In the genomic region with DNA sequence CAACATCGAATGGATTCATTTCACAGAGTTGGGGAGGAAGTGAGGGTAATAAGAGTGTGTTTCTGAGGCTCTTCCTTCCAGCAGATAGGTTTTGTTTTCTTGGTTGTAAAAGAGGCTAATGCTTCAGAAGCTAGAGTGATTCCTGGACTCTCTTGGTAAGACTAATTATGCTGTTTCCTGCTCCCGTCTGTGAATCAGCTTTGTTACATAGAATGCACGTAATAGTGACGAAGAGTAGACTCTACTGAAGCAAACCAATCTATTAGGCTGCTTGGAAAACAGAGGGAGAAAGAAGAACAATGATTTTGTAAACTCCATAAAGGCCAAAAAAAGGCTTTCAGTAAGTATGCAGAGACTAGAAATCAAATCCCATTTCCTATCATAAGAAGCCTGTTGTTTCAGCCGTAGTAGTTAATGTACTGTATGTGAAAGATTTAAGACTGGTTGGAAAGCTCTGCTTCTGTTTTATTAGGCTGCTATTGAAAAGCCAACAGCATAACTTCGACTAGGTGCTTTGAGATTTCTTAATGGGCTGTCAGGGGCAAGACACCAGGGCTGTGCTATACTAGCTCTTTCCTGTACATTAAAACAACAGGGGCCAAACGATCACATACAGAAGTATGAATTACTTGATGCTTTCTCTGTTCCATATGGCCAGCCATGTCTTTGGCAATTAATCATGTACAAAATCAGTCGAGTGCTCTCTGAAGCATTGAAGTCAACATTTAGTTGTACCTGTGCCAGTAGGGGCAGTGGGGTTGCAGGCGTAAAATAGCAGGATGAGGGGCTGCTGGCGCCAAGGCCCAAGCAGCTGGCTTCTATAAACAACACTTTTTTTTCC, we compare ENCODE assay signal across 14 cellular contexts.
DNase-seq lines count a peak whose midpoint lies in the region; ATAC-seq and TF ChIP-seq lines count a peak whose summit lies in the region.
"Had no signal": no experiment of that assay in that cellular context is flagged by ENCODE, and none has a peak within 500 bp of the region (broad histone marks: within the 10 kb centered on the region; RNA-seq: fewer than 3 reads in every experiment).

No MANE protein-coding gene starts in this region.

- 77% methylated on average over 7 of the region's 10 CpGs for WGBS in right lobe of liver (ENCODE audit: insufficient coverage, low coverage, low lambda C conversion rate, missing lambda C conversion rate)

- H3K36me3 ChIP-seq in right lobe of liver: no peaks in the 10 kb centered on the region

- no peak for TF ChIP-seq POLR2A in right lobe of liver (IDR thresholded peaks at IDR 0.05)

- intact Hi-C loops in right lobe of liver (cut with DNase I): no loop called here

- no peaks in the 10 kb centered on the region for H3K4me1 ChIP-seq in right lobe of liver

- no peak for ATAC-seq in WTC11
- no peak for ATAC-seq in right lobe of liver

- H3K27me3 Mint-ChIP-seq in T-helper 1 cell treated with Interleukin-12 subunit alpha and Interleukin-12 subunit beta and Interleukin-4 antibody, amounts not matched to agents 30 μg/mL and 1 μg/mL, for 36 hours (ENCODE audit: low read depth): no peaks in the 10 kb centered on the region
- no peaks in the 10 kb centered on the region for H3K27me3 Mint-ChIP-seq in WTC11 (ENCODE audit: low read depth)
- no peaks in the 10 kb centered on the region for H3K27me3 Mint-ChIP-seq in nephron (ENCODE audit: low read depth)

- H3K9me3 ChIP-seq in right lobe of liver: no peaks in the 10 kb centered on the region

- H3K27ac Mint-ChIP-seq in T-helper 1 cell treated with Interleukin-12 subunit alpha and Interleukin-12 subunit beta and Interleukin-4 antibody, amounts not matched to agents 30 μg/mL and 1 μg/mL, for 36 hours: peak overlapping the region; percentile 80
- H3K27ac Mint-ChIP-seq in WTC11: peak overlapping the region; percentile 56
- peak overlapping the region; percentile 42 to 77 (median 72) for H3K27ac Mint-ChIP-seq in nephron
- H3K27ac Mint-ChIP-seq: natural killer cell had no signal

- POLR2A ChIA-PET in WTC11 (lab: Charles Lee): no interaction called here

- no peaks in the 10 kb centered on the region for H3K9me3 Mint-ChIP-seq in T-helper 1 cell treated with Interleukin-12 subunit alpha and Interleukin-12 subunit beta and Interleukin-4 antibody, amounts not matched to agents 30 μg/mL and 1 μg/mL, for 36 hours
- H3K9me3 Mint-ChIP-seq in WTC11 (peaks cover 3% of the 10 kb centered on the region; the same call in 1 of the 2 replicates), nephron (no peaks in the 10 kb centered on the region)
- H3K9me3 Mint-ChIP-seq: natural killer cell had no signal

- CTCF ChIA-PET in WTC11 (lab: Charles Lee): interaction anchor here (1.2 to 1.3 kb wide), 2 partner anchors 147 to 1098 kb away, joined by 3 read pairs; no protein-coding TSS in a partner anchor

- H3K36me3 Mint-ChIP-seq in T-helper 1 cell treated with Interleukin-12 subunit alpha and Interleukin-12 subunit beta and Interleukin-4 antibody, amounts not matched to agents 30 μg/mL and 1 μg/mL, for 36 hours (ENCODE audit: low read depth): peaks cover 5% of the 10 kb centered on the region
- H3K36me3 Mint-ChIP-seq in WTC11 (no peaks in the 10 kb centered on the region), nephron (ENCODE audit: low read depth) (no peaks in the 10 kb centered on the region)
- H3K36me3 Mint-ChIP-seq: natural killer cell had no signal

- no peak overlapping the region for H3K27ac ChIP-seq in right lobe of liver
- H3K27ac ChIP-seq: VCaP had no signal

- H3K4me3 ChIP-seq in right lobe of liver: no peak overlapping the region

- no peak for DNase-seq in T-helper 1 cell
- DNase-seq in NCI-H2171 (lab: John Stamatoyannopoulos, UW): peak; percentile 79
- DNase-seq in WTC11 (ENCODE audit: low spot score): no peak
- no peak for DNase-seq in right lobe of liver
- DNase-seq in activated CD4-positive, alpha-beta T cell treated with anti-CD3 and anti-CD28 coated beads, Interleukin-2, amount 50 U/mL, for 4 hours: no peak
- no peak for DNase-seq in superior temporal gyrus (ENCODE audit: extremely low spot score)
- DNase-seq: activated naive CD4-positive, alpha-beta T cell treated with Interleukin-2 at 50 U/mL for 16 hours; effector CD4-positive, alpha-beta T cell; KG1; natural killer cell; NCI-H1930 had no signal

- no peak for TF ChIP-seq CTCF in WTC11 (IDR thresholded peaks at IDR 0.05)
- no peak for TF ChIP-seq CTCF in nephron (IDR thresholded peaks at IDR 0.05; ENCODE audit: unreplicated experiment in 3 of 3)
- no peak for TF ChIP-seq CTCF in right lobe of liver (IDR thresholded peaks at IDR 0.05)

- H3K4me3 Mint-ChIP-seq in T-helper 1 cell treated with Interleukin-12 subunit alpha and Interleukin-12 subunit beta and Interleukin-4 antibody, amounts not matched to agents 30 μg/mL and 1 μg/mL, for 36 hours: peak overlapping the region; percentile 56
- H3K4me3 Mint-ChIP-seq in WTC11 (no peak overlapping the region), nephron (peak overlapping the region in 1 of 3 experiments; percentile 3)
- H3K4me3 Mint-ChIP-seq: natural killer cell had no signal

- peaks cover 39% of the 10 kb centered on the region for H3K4me1 Mint-ChIP-seq in T-helper 1 cell treated with Interleukin-12 subunit alpha and Interleukin-12 subunit beta and Interleukin-4 antibody, amounts not matched to agents 30 μg/mL and 1 μg/mL, for 36 hours (ENCODE audit: low read depth)
- H3K4me1 Mint-ChIP-seq in WTC11 (peaks cover 16% of the 10 kb centered on the region), nephron (peaks cover 20% of the 10 kb centered on the region)

- H3K27me3 ChIP-seq in right lobe of liver: no peaks in the 10 kb centered on the region

TF ChIP-seq in WTC11, 78 proteins besides CTCF, POLR2A, EP300 and RAD21:
- no peak for TF ChIP-seq MLX (CRISPR knock-in tag; IDR thresholded peaks at IDR 0.05)
- no peak for TF ChIP-seq IRF2 (CRISPR knock-in tag; IDR thresholded peaks at IDR 0.05; ENCODE audit: borderline replicate concordance, low read depth)
- TF ChIP-seq PRRX2 (CRISPR knock-in tag; IDR thresholded peaks at IDR 0.05): no peak
- TF ChIP-seq GRHL2 (CRISPR knock-in tag; IDR thresholded peaks at IDR 0.05; ENCODE audit: insufficient replicate concordance, severe bottlenecking): no peak
- no peak for TF ChIP-seq ATF2 (CRISPR knock-in tag; IDR thresholded peaks at IDR 0.05; ENCODE audit: borderline replicate concordance, low read depth)
- no peak for TF ChIP-seq FOXJ3 (CRISPR knock-in tag; IDR thresholded peaks at IDR 0.05; ENCODE audit: borderline replicate concordance)
- no peak for TF ChIP-seq NR2C2 (CRISPR knock-in tag; IDR thresholded peaks at IDR 0.05)
- no peak for TF ChIP-seq TP53 (CRISPR knock-in tag; IDR thresholded peaks at IDR 0.05)
- TF ChIP-seq MYBL2 (CRISPR knock-in tag; IDR thresholded peaks at IDR 0.05): no peak
- TF ChIP-seq MXD4 (CRISPR knock-in tag; IDR thresholded peaks at IDR 0.05; ENCODE audit: borderline replicate concordance): no peak
- TF ChIP-seq ZNF416 (CRISPR knock-in tag; IDR thresholded peaks at IDR 0.05): no peak
- TF ChIP-seq, protein P1, sequence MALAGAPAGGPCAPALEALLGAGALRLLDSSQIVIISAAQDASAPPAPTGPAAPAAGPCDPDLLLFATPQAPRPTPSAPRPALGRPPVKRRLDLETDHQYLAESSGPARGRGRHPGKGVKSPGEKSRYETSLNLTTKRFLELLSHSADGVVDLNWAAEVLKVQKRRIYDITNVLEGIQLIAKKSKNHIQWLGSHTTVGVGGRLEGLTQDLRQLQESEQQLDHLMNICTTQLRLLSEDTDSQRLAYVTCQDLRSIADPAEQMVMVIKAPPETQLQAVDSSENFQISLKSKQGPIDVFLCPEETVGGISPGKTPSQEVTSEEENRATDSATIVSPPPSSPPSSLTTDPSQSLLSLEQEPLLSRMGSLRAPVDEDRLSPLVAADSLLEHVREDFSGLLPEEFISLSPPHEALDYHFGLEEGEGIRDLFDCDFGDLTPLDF (CRISPR knock-in tag; IDR thresholded peaks at IDR 0.05): no peak
